ENCODE assay signal across 20 cellular contexts in genomic region chr3:150754896-150755295, GRCh38. TPM values are rescaled to one million over a fixed set of nuclear protein-coding genes. Genes with fewer than 3 reads are reported as not detected.
"Had no signal": no experiment of that assay in that cellular context is flagged by ENCODE, and none has a peak within 500 bp of the region (broad histone marks: within the 10 kb centered on the region; RNA-seq: fewer than 3 reads in every experiment).

No MANE protein-coding gene starts in this region.

- H3K27ac ChIP-seq: cardiac muscle cell, dorsolateral prefrontal cortex, upper lobe of right lung had no signal

- ATAC-seq: activated CD4-positive, CD25-positive, alpha-beta regulatory T cell treated with anti-CD3 and anti-CD28 coated beads, Interleukin-2, amount 50 U/mL, for 24 hours; esophagus mucosa; left colon; right cardiac atrium; upper lobe of right lung had no signal

- H3K27me3 ChIP-seq: cardiac muscle cell, dorsolateral prefrontal cortex, upper lobe of right lung had no signal

- H3K9me3 ChIP-seq: prostate gland, upper lobe of right lung had no signal

- H3K4me3 ChIP-seq: cardiac muscle cell, dorsolateral prefrontal cortex, lung, prostate gland, upper lobe of right lung had no signal

- H3K36me3 ChIP-seq: cardiac muscle cell, prostate gland, upper lobe of right lung had no signal

- DNase-seq: activated gamma-delta T cell treated with Interleukin-2 at 50 U/mL for 16 hours; dorsolateral prefrontal cortex; left colon; midbrain; right cardiac atrium; small intestine; stimulated activated CD4-positive, alpha-beta T cell treated with anti-CD3 and anti-CD28 coated beads, Interleukin-4, amount 100 ng/mL, for 24 hours; stimulated activated naive CD4-positive, alpha-beta T cell; SW 1271; T1000; upper lobe of right lung had no signal

RNA-seq across cellular contexts. Expression of gene ERICH6, which starts 51.2 kb away (rescaled TPM):
- total RNA-seq: cardiac muscle cell, esophagus mucosa, left colon, myocyte, omental fat pad, SK-MEL-5, upper lobe of right lung had no signal
- polyA plus RNA-seq: lung, neural cell, right cardiac atrium, small intestine had no signal
